13 cellular contexts compared by ENCODE assay signal in genomic region chr12:128796439-128797118, GRCh38. TPM values are rescaled to one million over a fixed set of nuclear protein-coding genes. Genes with fewer than 3 reads are reported as not detected.
DNase-seq lines count a peak whose midpoint lies in the region; ATAC-seq, FAIRE-seq and TF ChIP-seq lines count a peak whose summit lies in the region.
"Had no signal": no experiment of that assay in that cellular context is flagged by ENCODE, and none has a peak within 500 bp of the region (broad histone marks: within the 10 kb centered on the region; RNA-seq: fewer than 3 reads in every experiment).

No MANE protein-coding gene starts in this region.

- no peak overlapping the region for H3K27ac ChIP-seq in neural progenitor cell

- H3K27ac Mint-ChIP-seq in CD14-positive monocyte (peak overlapping the region; percentile 71 to 93 (median 87)), activated B cell treated with CpG ODN at 0.5 μM for 24 hours (peak overlapping the region; percentile 94), neural progenitor cell (peak overlapping the region; percentile 83)

- peaks cover 55% of the 10 kb centered on the region for H4K20me1 ChIP-seq in neural progenitor cell (ENCODE audit: low read depth)

- no peak overlapping the region for H3K9ac ChIP-seq in neural progenitor cell

- H3K27me3 Mint-ChIP-seq in CD14-positive monocyte (ENCODE audit: low read depth in 3 of 3): no peaks in the 10 kb centered on the region
- H3K27me3 Mint-ChIP-seq in activated B cell treated with CpG ODN at 0.5 μM for 24 hours: no peaks in the 10 kb centered on the region
- no peaks in the 10 kb centered on the region for H3K27me3 Mint-ChIP-seq in neural progenitor cell (ENCODE audit: insufficient read depth, low read depth)

- H3K36me3 ChIP-seq in neural progenitor cell: peaks cover 3% of the 10 kb centered on the region

- peaks cover 59% of the 10 kb centered on the region for H3K4me1 Mint-ChIP-seq in CD14-positive monocyte
- H3K4me1 Mint-ChIP-seq in activated B cell treated with CpG ODN at 0.5 μM for 24 hours: peaks cover 93% of the 10 kb centered on the region
- peaks cover 9% of the 10 kb centered on the region for H3K4me1 Mint-ChIP-seq in neural progenitor cell

- TF ChIP-seq CTCF in CD14-positive monocyte (IDR thresholded peaks at IDR 0.05) (no peak), activated B cell treated with CpG ODN at 0.5 μM for 24 hours (IDR thresholded peaks at IDR 0.05) (no peak), neural progenitor cell (IDR thresholded peaks at IDR 0.05) (no peak)

- peaks cover 80 to 92% of the 10 kb centered on the region in 2 donors for H3K36me3 Mint-ChIP-seq in CD14-positive monocyte
- H3K36me3 Mint-ChIP-seq in activated B cell treated with CpG ODN at 0.5 μM for 24 hours (ENCODE audit: low read depth): peaks cover 89% of the 10 kb centered on the region
- peaks cover 47% of the 10 kb centered on the region for H3K36me3 Mint-ChIP-seq in neural progenitor cell

- DNase-seq in CD14-positive monocyte (ENCODE audit: low spot score): no peak
- DNase-seq in GM19239 (ENCODE audit: insufficient read length, low spot score): no peak
- DNase-seq in activated B cell treated with CpG ODN at 0.5 μM for 24 hours: no peak
- no peak for DNase-seq in neural progenitor cell (ENCODE audit: low spot score)
- no peak for DNase-seq in stimulated activated CD4-positive, alpha-beta T cell treated with anti-CD3 and anti-CD28 coated beads, Interleukin-1b, Interleukin-23, amount 100 ng/mL, for 48 hours
- DNase-seq in HPDE6-E6E7 (ENCODE audit: extremely low spot score): no peak
- no peak for DNase-seq in OCI-M1 (lab: John Stamatoyannopoulos, UW)
- DNase-seq: activated naive CD4-positive, alpha-beta T cell; mammary epithelial cell; NCI-H1436; NCI-H82; stimulated activated naive CD4-positive, alpha-beta T cell had no signal

- H3K4me1 ChIP-seq in neural progenitor cell: peaks cover 17% of the 10 kb centered on the region

- H3K4me3 Mint-ChIP-seq in CD14-positive monocyte (no peak overlapping the region), activated B cell treated with CpG ODN at 0.5 μM for 24 hours (peak overlapping the region; percentile 77), neural progenitor cell (no peak overlapping the region)

- no peak overlapping the region for H3K4me3 ChIP-seq in neural progenitor cell

- H3K9me3 Mint-ChIP-seq in CD14-positive monocyte (peaks cover 0 to 2% (median 0%) of the 10 kb centered on the region in 7 donors), activated B cell treated with CpG ODN at 0.5 μM for 24 hours (no peaks in the 10 kb centered on the region), neural progenitor cell (no peaks in the 10 kb centered on the region)

- POLR2A ChIA-PET in activated B cell treated with CpG ODN at 0.5 μM for 24 hours (lab: Charles Lee): interaction anchor here (0.6 to 7.3 kb wide), 9 partner anchors 10 to 34 kb away, joined by 3 to 86 read pairs (median 15); partner anchors contain the start of gene SLC15A4

- no peak overlapping the region for H3K4me2 ChIP-seq in neural progenitor cell

- no peaks in the 10 kb centered on the region for H3K27me3 ChIP-seq in neural progenitor cell

- ATAC-seq in activated B cell treated with CpG ODN at 0.5 μM for 24 hours (ENCODE audit: low read depth) (peak; percentile 4), HG03342 (IDR thresholded peaks at IDR 0.05; ENCODE audit: unreplicated experiment) (no peak)

- intact Hi-C loops in CD14-positive monocyte (cut with micrococcal nuclease): no loop called here
- intact Hi-C loops in activated B cell treated with CpG ODN at 0.5 μM for 24 hours (cut with micrococcal nuclease): loop anchor here (1.0 to 5.0 kb wide), 4 partner anchors 25 to 154 kb away; no protein-coding TSS in a partner anchor

- peaks cover 9% of the 10 kb centered on the region for H3F3A ChIP-seq in neural progenitor cell (ENCODE audit: low read depth)

- no peaks in the 10 kb centered on the region for H3K79me2 ChIP-seq in neural progenitor cell (ENCODE audit: low read depth)

- no peak overlapping the region for H2AFZ ChIP-seq in neural progenitor cell (replicated peaks)

- peak; percentile 87 for FAIRE-seq in GM19239 (lab: Jason Lieb, UNC)

- CTCF ChIA-PET in activated B cell treated with CpG ODN at 0.5 μM for 24 hours (lab: Charles Lee): interaction anchor here (1.2 to 4.3 kb wide), 7 partner anchors 11 to 33 kb away, joined by 3 to 32 read pairs (median 15); partner anchors contain the start of gene SLC15A4

- H3K9me3 ChIP-seq in neural progenitor cell (ENCODE audit: low read depth): no peaks in the 10 kb centered on the region

RNA-seq across cellular contexts. Expression of gene SLC15A4, which starts 27.2 kb away (rescaled TPM):
- polyA plus RNA-seq in CD14-positive monocyte: 10 to 100 TPM in 1 of 2 donors, 1 to 10 TPM in 1; 5.4 to 14.8 TPM
- 48.5 and 54.0 TPM in 2 replicates for total RNA-seq in activated B cell treated with CpG ODN at 0.5 μM for 24 hours
- 42.3 and 45.7 TPM in 2 replicates for total RNA-seq in neural progenitor cell (ENCODE audit: low replicate concordance)

RNA-seq across cellular contexts. Expression of gene GLT1D1, which starts 56.7 kb away (rescaled TPM):
- 10 to 100 TPM; 40.6 to 55.6 TPM for polyA plus RNA-seq in CD14-positive monocyte
- total RNA-seq in activated B cell treated with CpG ODN at 0.5 μM for 24 hours (not detected in 2 replicates), neural progenitor cell (ENCODE audit: low replicate concordance) (5.4 and 7.9 TPM in 2 replicates)
- total RNA-seq: mammary epithelial cell had no signal
- polyA plus RNA-seq: mammary epithelial cell had no signal
